In genomic region chr6:27541932-27542297, GRCh38 we compare ENCODE assay signal across 18 cellular contexts.
DNase-seq lines count a peak whose midpoint lies in the region; ATAC-seq, FAIRE-seq and TF ChIP-seq lines count a peak whose summit lies in the region.
"Had no signal": no experiment of that assay in that cellular context is flagged by ENCODE, and none has a peak within 500 bp of the region (broad histone marks: within the 10 kb centered on the region; RNA-seq: fewer than 3 reads in every experiment).

No MANE protein-coding gene starts in this region.

- no peaks in the 10 kb centered on the region for H4K20me1 ChIP-seq in PC-9 (ENCODE audit: insufficient read depth)
- H4K20me1 ChIP-seq: BLaER1 treated with 17β-estradiol and CSF1 and Interleukin-3, amounts not matched to agents 10 nM and 100 nM had no signal

- no peaks in the 10 kb centered on the region for H3K36me3 Mint-ChIP-seq in activated T-helper 1 cell treated with anti-CD3 and anti-CD28 coated beads, Interleukin-12 subunit alpha, Interleukin-12 subunit beta, Interleukin-2, Interleukin-4 antibody, amounts not matched to agents 30 ng/mL and 10 ng/mL and 1 ng/mL, durations not matched to agents 14 hours and 24 hours and 36 hours (ENCODE audit: low read depth)
- H3K36me3 Mint-ChIP-seq: CD8-positive, alpha-beta memory T cell had no signal

- POLR2A ChIA-PET in A549 (lab: Yijun Ruan, JAX) = interaction anchor here (1.0 kb wide), 1 partner anchor 265 kb away, joined by 6 read pairs; no protein-coding TSS in a partner anchor
- POLR2A ChIA-PET in PC-9 (lab: Charles Lee; ENCODE audit: unreplicated experiment) = no interaction called here

- in situ Hi-C loops in HAP-1 (cut with MboI; ENCODE audit: low sequenced_read_pairs) = no loop called here

- DNase-seq in A549 (ENCODE audit: low read depth in 1 of 2, low spot score in 1 of 2) (no peak), HAP-1 (ENCODE audit: low spot score in 2 of 2) (no peak), PC-9 (no peak), NOMO-1 treated with dmso at 0.1 percent for 144 hours (lab: John Stamatoyannopoulos, UW; ENCODE audit: unreplicated experiment) (no peak), NCI-H2081 (lab: John Stamatoyannopoulos, UW) (no peak)
- DNase-seq in activated T-helper 1 cell treated with anti-CD3 and anti-CD28 coated beads, Interleukin-12 subunit alpha, Interleukin-12 subunit beta, Interleukin-2, Interleukin-4 antibody, amounts not matched to agents 30 ng/mL and 10 ng/mL and 1 ng/mL, durations not matched to agents 14 hours and 24 hours and 36 hours (ENCODE audit: low spot score) = no peak
- DNase-seq: CD8-positive, alpha-beta memory T cell; DMS79; MM.1S; NCI-H1092; NCI-H510A; SJCRH30 had no signal

- H3K4me2 ChIP-seq in A549 (peak overlapping the region; percentile 72), PC-9 (peak overlapping the region; percentile 68)
- H3K4me2 ChIP-seq: BLaER1 treated with 17β-estradiol and CSF1 and Interleukin-3, amounts not matched to agents 10 nM and 100 nM had no signal

- no peak for FAIRE-seq in A549 (lab: Jason Lieb, UNC)
- FAIRE-seq: D721Med, GM12892, GM18507 had no signal

- no peak overlapping the region for H3K27ac Mint-ChIP-seq in activated T-helper 1 cell treated with anti-CD3 and anti-CD28 coated beads, Interleukin-12 subunit alpha, Interleukin-12 subunit beta, Interleukin-2, Interleukin-4 antibody, amounts not matched to agents 30 ng/mL and 10 ng/mL and 1 ng/mL, durations not matched to agents 14 hours and 24 hours and 36 hours
- H3K27ac Mint-ChIP-seq: CD8-positive, alpha-beta memory T cell had no signal

- no peak for ATAC-seq in A549

- H3K4me1 Mint-ChIP-seq in activated T-helper 1 cell treated with anti-CD3 and anti-CD28 coated beads, Interleukin-12 subunit alpha, Interleukin-12 subunit beta, Interleukin-2, Interleukin-4 antibody, amounts not matched to agents 30 ng/mL and 10 ng/mL and 1 ng/mL, durations not matched to agents 14 hours and 24 hours and 36 hours (ENCODE audit: low read depth) = peaks cover 12% of the 10 kb centered on the region

- H3K9me3 Mint-ChIP-seq in activated T-helper 1 cell treated with anti-CD3 and anti-CD28 coated beads, Interleukin-12 subunit alpha, Interleukin-12 subunit beta, Interleukin-2, Interleukin-4 antibody, amounts not matched to agents 30 ng/mL and 10 ng/mL and 1 ng/mL, durations not matched to agents 14 hours and 24 hours and 36 hours = peaks cover 12% of the 10 kb centered on the region

- H3K27me3 Mint-ChIP-seq in activated T-helper 1 cell treated with anti-CD3 and anti-CD28 coated beads, Interleukin-12 subunit alpha, Interleukin-12 subunit beta, Interleukin-2, Interleukin-4 antibody, amounts not matched to agents 30 ng/mL and 10 ng/mL and 1 ng/mL, durations not matched to agents 14 hours and 24 hours and 36 hours (ENCODE audit: insufficient read depth) = peaks cover 75% of the 10 kb centered on the region

- intact Hi-C loops in PC-9 (cut with micrococcal nuclease; ENCODE audit: unreplicated experiment) = no loop called here
- intact Hi-C loops in activated T-helper 1 cell treated with anti-CD3 and anti-CD28 coated beads, Interleukin-12 subunit alpha, Interleukin-12 subunit beta, Interleukin-2, Interleukin-4 antibody, amounts not matched to agents 30 ng/mL and 10 ng/mL and 1 ng/mL, durations not matched to agents 14 hours and 24 hours and 36 hours (cut with micrococcal nuclease) = no loop called here

- no peak for TF ChIP-seq POLR2A in A549 (IDR thresholded peaks at IDR 0.05; ENCODE audit: low read length)

- H3K9me3 ChIP-seq in A549 = no peaks in the 10 kb centered on the region
- H3K9me3 ChIP-seq in HAP-1 = no peaks in the 10 kb centered on the region
- H3K9me3 ChIP-seq in PC-9 (ENCODE audit: insufficient read depth, low read depth) = no peaks in the 10 kb centered on the region
- H3K9me3 ChIP-seq in iPS-20b (ENCODE audit: insufficient read depth, low read depth, low read length) = no peaks in the 10 kb centered on the region
- H3K9me3 ChIP-seq: SJCRH30 had no signal

- H3K4me1 ChIP-seq in A549 = peaks cover 5% of the 10 kb centered on the region; the same call in 2 of the 3 replicates
- no peaks in the 10 kb centered on the region for H3K4me1 ChIP-seq in HAP-1
- peaks cover 19% of the 10 kb centered on the region for H3K4me1 ChIP-seq in PC-9 (replicated peaks; ENCODE audit: insufficient read depth)
- H3K4me1 ChIP-seq in iPS-20b (ENCODE audit: insufficient read depth, low read length) = peaks cover 3% of the 10 kb centered on the region; the same call in 1 of the 2 replicates
- H3K4me1 ChIP-seq: BLaER1 treated with 17β-estradiol and CSF1 and Interleukin-3, amounts not matched to agents 10 nM and 100 nM; SJCRH30 had no signal

- 5% methylated on average over 5 of the region's 5 CpGs for WGBS in A549 (ENCODE audit: missing lambda C conversion rate)

- H3K4me3 Mint-ChIP-seq in activated T-helper 1 cell treated with anti-CD3 and anti-CD28 coated beads, Interleukin-12 subunit alpha, Interleukin-12 subunit beta, Interleukin-2, Interleukin-4 antibody, amounts not matched to agents 30 ng/mL and 10 ng/mL and 1 ng/mL, durations not matched to agents 14 hours and 24 hours and 36 hours = no peak overlapping the region
- H3K4me3 Mint-ChIP-seq: CD8-positive, alpha-beta memory T cell had no signal

- no peaks in the 10 kb centered on the region for H3K79me2 ChIP-seq in PC-9 (ENCODE audit: low read depth)

- H3K27me3 ChIP-seq in HAP-1 (ENCODE audit: low read depth) = no peaks in the 10 kb centered on the region
- no peaks in the 10 kb centered on the region for H3K27me3 ChIP-seq in PC-9 (ENCODE audit: insufficient read depth, low read depth)
- peaks cover 45% of the 10 kb centered on the region for H3K27me3 ChIP-seq in iPS-20b (ENCODE audit: insufficient read depth, low read length)
- H3K27me3 ChIP-seq: BLaER1 treated with 17β-estradiol and CSF1 and Interleukin-3, amounts not matched to agents 10 nM and 100 nM; SJCRH30 had no signal

- no peaks in the 10 kb centered on the region for H3K9me2 ChIP-seq in PC-9 (ENCODE audit: insufficient read depth)

- TF ChIP-seq CTCF in A549 (IDR thresholded peaks at IDR 0.05) = no peak
- no peak for TF ChIP-seq CTCF in PC-9 (conservative IDR thresholded peaks at IDR 0.05)

- H3K9ac ChIP-seq in iPS-20b (ENCODE audit: low read depth, low read length) = no peak overlapping the region
- H3K9ac ChIP-seq: BLaER1 treated with 17β-estradiol and CSF1 and Interleukin-3, amounts not matched to agents 10 nM and 100 nM had no signal

- TF ChIP-seq EP300 in A549 (IDR thresholded peaks at IDR 0.05) = no peak

- H3K4me3 ChIP-seq in A549 (no peak overlapping the region), HAP-1 (peak overlapping the region; percentile 11; the same call in 1 of the 2 replicates), PC-9 (peak overlapping the region; percentile 32; the same call in 1 of the 2 replicates), iPS-20b (ENCODE audit: low read length) (peak overlapping the region; percentile 49; the same call in 1 of the 2 replicates)
- H3K4me3 ChIP-seq: BLaER1 treated with 17β-estradiol and CSF1 and Interleukin-3, amounts not matched to agents 10 nM and 100 nM; SJCRH30 had no signal

- H3K36me3 ChIP-seq in HAP-1 (replicated peaks) (no peaks in the 10 kb centered on the region), PC-9 (ENCODE audit: low read depth) (no peaks in the 10 kb centered on the region), iPS-20b (ENCODE audit: insufficient read depth, low read depth, low read length) (no peaks in the 10 kb centered on the region)
- H3K36me3 ChIP-seq: BLaER1 treated with 17β-estradiol and CSF1 and Interleukin-3, amounts not matched to agents 10 nM and 100 nM; SJCRH30 had no signal

- CTCF ChIA-PET in A549 (lab: Yijun Ruan, JAX) (no interaction called here), PC-9 (lab: Charles Lee) (interaction anchor here (0.8 kb wide), 1 partner anchor 1372 kb away, joined by 3 read pairs; no protein-coding TSS in a partner anchor)

- peaks cover 48% of the 10 kb centered on the region for H3F3A ChIP-seq in PC-9 (ENCODE audit: insufficient read depth, low read depth)

- BruUV-seq in PC-9 (replicated peaks; lab: Mats Ljungman, UMichigan) = no TSS peak

- no peak for TF ChIP-seq RAD21 in A549 (conservative IDR thresholded peaks at IDR 0.05 in 1 of 2, IDR thresholded peaks at IDR 0.05 in 1 of 2)

- H2AFZ ChIP-seq in PC-9 = no peak overlapping the region

- no peak overlapping the region for H3K27ac ChIP-seq in A549
- no peak overlapping the region for H3K27ac ChIP-seq in PC-9
- H3K27ac ChIP-seq in iPS-20b (ENCODE audit: low read length) = no peak overlapping the region
- H3K27ac ChIP-seq: BLaER1 treated with 17β-estradiol and CSF1 and Interleukin-3, amounts not matched to agents 10 nM and 100 nM; HL-60; SJCRH30 had no signal

TF ChIP-seq in A549, 52 proteins besides CTCF, POLR2A, EP300 and RAD21 (continues in another document):
- TF ChIP-seq MYC (IDR thresholded peaks at IDR 0.05; ENCODE audit: borderline replicate concordance, low read length) (no peak), TP53 (CRISPR knock-in tag; IDR thresholded peaks at IDR 0.05) (no peak), REST (IDR thresholded peaks at IDR 0.05) (no peak), HOXA7 (CRISPR knock-in tag; IDR thresholded peaks at IDR 0.05) (no peak), ESRRA (IDR thresholded peaks at IDR 0.05; ENCODE audit: borderline replicate concordance, low read length) (no peak), JUNB (IDR thresholded peaks at IDR 0.05) (no peak)
